ENCODE assay signal across 8 cellular contexts in the genomic region with DNA sequence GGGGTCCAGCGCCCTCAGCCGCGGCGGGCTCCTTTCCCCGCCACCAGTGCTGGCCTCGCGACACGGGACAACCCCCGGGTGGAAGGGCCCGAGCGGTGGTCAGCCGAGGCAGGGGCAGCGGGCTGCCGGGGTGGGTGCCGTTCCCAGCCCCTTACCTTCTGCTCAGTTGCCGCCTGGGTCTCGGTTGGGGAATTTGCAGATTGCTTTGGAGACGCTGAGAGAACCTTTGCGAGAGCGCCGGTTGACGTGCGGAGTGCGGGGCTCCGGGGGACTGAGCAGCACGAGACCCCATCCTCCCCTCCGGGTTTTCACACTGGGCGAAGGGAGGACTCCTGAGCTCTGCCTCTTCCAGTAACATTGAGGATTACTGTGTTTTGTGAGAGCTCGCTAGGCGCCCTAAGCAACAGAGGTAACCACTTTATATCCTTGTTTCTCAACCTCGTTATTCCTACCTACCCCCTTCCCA. TPM values are rescaled to one million over a fixed set of nuclear protein-coding genes. Genes with fewer than 3 reads are reported as not detected.
DNase-seq lines count a peak whose midpoint lies in the region; ATAC-seq and TF ChIP-seq lines count a peak whose summit lies in the region.

No MANE protein-coding gene starts in this region.

- peak overlapping the region; percentile 93 for H3K4me3 Mint-ChIP-seq in central memory CD8-positive, alpha-beta T cell

- H3K27ac ChIP-seq in mucosa of rectum (ENCODE audit: low read depth in 2 of 2, low read length in 2 of 2) = peak overlapping the region; percentile 95 to 99

- CTCF ChIA-PET in AG04449 (lab: Yijun Ruan, JAX) = interaction anchor here (1.2 to 5.4 kb wide), 2 partner anchors 11 to 101 kb away, joined by 3 to 40 read pairs; no protein-coding TSS in a partner anchor

- in situ Hi-C loops in KBM-7 (cut with MboI; ENCODE audit: low pct_unique_long_range_greater_than_20kb, low sequenced_read_pairs) = no loop called here

- H3K4me1 ChIP-seq in mucosa of rectum (ENCODE audit: control insufficient read depth in 2 of 2, insufficient read depth in 2 of 2, low read length in 2 of 2) = peaks cover 2 to 10% of the 10 kb centered on the region in 2 donors

- no peaks in the 10 kb centered on the region for H3K27me3 Mint-ChIP-seq in central memory CD8-positive, alpha-beta T cell

- no peaks in the 10 kb centered on the region for H3K27me3 ChIP-seq in mucosa of rectum (ENCODE audit: control insufficient read depth in 2 of 2, insufficient read depth in 2 of 2, low read length in 2 of 2)

- H3K4me3 ChIP-seq in AG04449 (ENCODE audit: low read depth, low read length) (peak overlapping the region; percentile 89), mucosa of rectum (ENCODE audit: low read length in 2 of 2) (peak overlapping the region; percentile 85 to 89)
- peak overlapping the region; percentile 76 for H3K4me3 ChIP-seq in Jurkat, Clone E6-1 (ENCODE audit: low read length)

- peaks cover 10% of the 10 kb centered on the region for H3K36me3 Mint-ChIP-seq in central memory CD8-positive, alpha-beta T cell (ENCODE audit: insufficient read depth)

- H3K9ac ChIP-seq in mucosa of rectum (ENCODE audit: low read depth in 1 of 2, low read length in 2 of 2) = peak overlapping the region; percentile 86 to 90

- no peak for TF ChIP-seq CTCF in AG04449 (IDR thresholded peaks at IDR 0.05; ENCODE audit: insufficient read depth, low read length, missing control alignments)

- H3K9me3 Mint-ChIP-seq in central memory CD8-positive, alpha-beta T cell = no peaks in the 10 kb centered on the region

- peaks cover 3 to 8% of the 10 kb centered on the region in 2 donors for H3K36me3 ChIP-seq in mucosa of rectum (ENCODE audit: control insufficient read depth in 2 of 2, insufficient read depth in 2 of 2, low read length in 2 of 2)

- H3K4me1 Mint-ChIP-seq in central memory CD8-positive, alpha-beta T cell = peaks cover 16% of the 10 kb centered on the region

- ATAC-seq in GM19397 (IDR thresholded peaks at IDR 0.05; ENCODE audit: unreplicated experiment) (peak; percentile 15), GM18861 (IDR thresholded peaks at IDR 0.05; ENCODE audit: unreplicated experiment) (no peak)
- ATAC-seq in central memory CD8-positive, alpha-beta T cell (replicated peaks; ENCODE audit: extremely low read depth, poor library complexity, severe bottlenecking) = no peak

- POLR2A ChIA-PET in AG04449 (lab: Yijun Ruan, JAX) = interaction anchor here (1.4 kb wide), 2 partner anchors 31 to 86 kb away, joined by 4 to 11 read pairs; a partner anchor contains a TSS

- H3K27ac Mint-ChIP-seq in central memory CD8-positive, alpha-beta T cell (ENCODE audit: low read depth) = peak overlapping the region; percentile 98

- H3K9me3 ChIP-seq in mucosa of rectum (ENCODE audit: control insufficient read depth in 2 of 2, low read length in 2 of 2) = no peaks in the 10 kb centered on the region

- DNase-seq in AG04449 (ENCODE audit: low read depth, low spot score) = no peak
- DNase-seq in Jurkat, Clone E6-1 (ENCODE audit: low read depth, low spot score) = no peak
- DNase-seq in central memory CD8-positive, alpha-beta T cell (ENCODE audit: low spot score in 2 of 2) = no peak
- no peak for DNase-seq in KBM-7
- DNase-seq in activated effector memory CD4-positive, alpha-beta T cell treated with Interleukin-2 at 50 U/mL for 16 hours = no peak

RNA-seq across cellular contexts. Expression of a gene that starts 0.4 kb away (rescaled TPM):
- polyA plus RNA-seq in Jurkat, Clone E6-1 (2012; ENCODE audit: insufficient read depth, insufficient read length) = 10.4 TPM

RNA-seq across cellular contexts. Expression of a gene that starts 0.9 kb away (rescaled TPM):
- 10.0 TPM for polyA plus RNA-seq in Jurkat, Clone E6-1 (2012; ENCODE audit: insufficient read depth, insufficient read length)

RNA-seq across cellular contexts. Expression of a gene that starts 27.7 kb away (rescaled TPM):
- 2.6 TPM for polyA plus RNA-seq in Jurkat, Clone E6-1 (2012; ENCODE audit: insufficient read depth, insufficient read length)

RNA-seq across cellular contexts. Expression of a gene that starts 31.4 kb away (rescaled TPM):
- polyA plus RNA-seq in Jurkat, Clone E6-1 (2012; ENCODE audit: insufficient read depth, insufficient read length) = 55.6 TPM

RNA-seq across cellular contexts. Expression of a gene that starts 31.7 kb away (rescaled TPM):
- polyA plus RNA-seq in Jurkat, Clone E6-1 (2012; ENCODE audit: insufficient read depth, insufficient read length) = 93.9 TPM
